ENCODE assay signal across 12 cellular contexts in genomic region chr6:79869184-79869583, GRCh38.
DNase-seq lines count a peak whose midpoint lies in the region; ATAC-seq, FAIRE-seq and TF ChIP-seq lines count a peak whose summit lies in the region.
"Had no signal": no experiment of that assay in that cellular context is flagged by ENCODE, and none has a peak within 500 bp of the region (broad histone marks: within the 10 kb centered on the region; RNA-seq: fewer than 3 reads in every experiment).

No MANE protein-coding gene starts in this region.

- ATAC-seq in A549 (no peak), T-helper 17 cell (no peak), right lobe of liver (peak; percentile 41 to 84 (median 77)), gastrocnemius medialis (no peak)
- ATAC-seq in activated T-cell treated with anti-CD3 and anti-CD28 coated beads, Interleukin-2, amount 50 U/mL, for 72 hours (replicated peaks in 1 of 2) = no peak

- H3K79me2 ChIP-seq in DOHH2 (ENCODE audit: control insufficient read depth, low read length) = no peaks in the 10 kb centered on the region

- CTCF ChIA-PET in A549 (lab: Yijun Ruan, JAX) = interaction anchor here (0.6 to 2.7 kb wide), 11 partner anchors 10 to 1785 kb away, joined by 3 to 11 read pairs (median 3); no protein-coding TSS in a partner anchor

- 72% methylated on average over 6 of the region's 6 CpGs for WGBS in A549 (ENCODE audit: missing lambda C conversion rate)
- WGBS in right lobe of liver (ENCODE audit: insufficient coverage, low coverage, low lambda C conversion rate, missing lambda C conversion rate) = 29% methylated on average over 6 of the region's 6 CpGs
- WGBS in transverse colon (ENCODE audit: low coverage in 1 of 2), 2 donors = 62 to 68% methylated on average over 2 to 6 of the region's 6 CpGs

- H3K27me3 Mint-ChIP-seq in T-helper 17 cell = peaks cover 2% of the 10 kb centered on the region
- peaks cover under 1% of the 10 kb centered on the region for H3K27me3 Mint-ChIP-seq in activated T-cell treated with anti-CD3 and anti-CD28 coated beads, Interleukin-2, amount 50 U/mL, for 72 hours (ENCODE audit: low read depth)

- intact Hi-C loops in right lobe of liver (cut with DNase I) (loop anchor here in 1 of 2 donors (10.0 kb wide), 1 partner anchor 84 kb away; no protein-coding TSS in a partner anchor), gastrocnemius medialis (cut with DNase I; ENCODE audit: low total_unique reads) (no loop called here), transverse colon (cut with DNase I; ENCODE audit: low total_unique reads) (no loop called here)

- in situ Hi-C loops in gastrocnemius medialis (cut with MboI; ENCODE audit: low sequenced_read_pairs in 4 of 4) (no loop called here), transverse colon (cut with MboI; ENCODE audit: low pct_ligation_motif_present in 1 of 4, low pct_unique_long_range_greater_than_20kb in 1 of 4, low sequenced_read_pairs in 3 of 4) (no loop called here)

- H3K27me3 ChIP-seq in DOHH2 (ENCODE audit: control insufficient read depth, low read length) (no peaks in the 10 kb centered on the region; the same call in 1 of the 2 replicates), right lobe of liver (no peaks in the 10 kb centered on the region), gastrocnemius medialis (no peaks in the 10 kb centered on the region), transverse colon (no peaks in the 10 kb centered on the region)
- H3K27me3 ChIP-seq: spleen, vagina had no signal

- H3K9me3 ChIP-seq in A549 = no peaks in the 10 kb centered on the region
- no peaks in the 10 kb centered on the region for H3K9me3 ChIP-seq in DOHH2 (ENCODE audit: control insufficient read depth, insufficient read depth, low read length)
- no peaks in the 10 kb centered on the region for H3K9me3 ChIP-seq in T-helper 17 cell (ENCODE audit: control insufficient read depth, low read length, poor library complexity, severe bottlenecking)
- no peaks in the 10 kb centered on the region for H3K9me3 ChIP-seq in right lobe of liver
- no peaks in the 10 kb centered on the region for H3K9me3 ChIP-seq in gastrocnemius medialis
- H3K9me3 ChIP-seq in transverse colon = no peaks in the 10 kb centered on the region
- H3K9me3 ChIP-seq: spleen, vagina had no signal

- H3K4me3 Mint-ChIP-seq in T-helper 17 cell = no peak overlapping the region
- no peak overlapping the region for H3K4me3 Mint-ChIP-seq in activated T-cell treated with anti-CD3 and anti-CD28 coated beads, Interleukin-2, amount 50 U/mL, for 72 hours

- DNase-seq in A549 (ENCODE audit: low read depth in 1 of 2, low spot score in 1 of 2) (no peak), T-helper 17 cell (no peak), right lobe of liver (peak in 2 of 3 donors; percentile 72 to 74), gastrocnemius medialis (no peak), HK-2 (ENCODE audit: unreplicated experiment) (no peak), transverse colon (no peak)
- no peak for DNase-seq in activated T-cell treated with anti-CD3 and anti-CD28 coated beads, Interleukin-2, amount 50 U/mL, for 72 hours

- H3K27ac Mint-ChIP-seq in T-helper 17 cell = peak overlapping the region; percentile 89
- H3K27ac Mint-ChIP-seq in activated T-cell treated with anti-CD3 and anti-CD28 coated beads, Interleukin-2, amount 50 U/mL, for 72 hours = no peak overlapping the region

- TF ChIP-seq CTCF in A549 (IDR thresholded peaks at IDR 0.05) = no peak
- no peak for TF ChIP-seq CTCF in DOHH2 (IDR thresholded peaks at IDR 0.05; ENCODE audit: low read depth, low read length, poor library complexity, severe bottlenecking)
- TF ChIP-seq CTCF in right lobe of liver (IDR thresholded peaks at IDR 0.05) = no peak
- no peak for TF ChIP-seq CTCF in gastrocnemius medialis (IDR thresholded peaks at IDR 0.05 in 4 of 5, conservative IDR thresholded peaks at IDR 0.05 in 1 of 5)
- TF ChIP-seq CTCF in transverse colon (IDR thresholded peaks at IDR 0.05) = no peak

- no peaks in the 10 kb centered on the region for H3K36me3 Mint-ChIP-seq in T-helper 17 cell (ENCODE audit: low read depth)
- no peaks in the 10 kb centered on the region for H3K36me3 Mint-ChIP-seq in activated T-cell treated with anti-CD3 and anti-CD28 coated beads, Interleukin-2, amount 50 U/mL, for 72 hours (ENCODE audit: insufficient read depth in 2 of 2)

- no peaks in the 10 kb centered on the region for H3K9me2 ChIP-seq in DOHH2 (replicated peaks; ENCODE audit: control insufficient read depth, low read length)

- H3K4me2 ChIP-seq in A549 (peak overlapping the region; percentile 84), DOHH2 (ENCODE audit: low read length) (peak overlapping the region; percentile 59; the same call in 1 of the 2 replicates)

- H3K27ac ChIP-seq in A549 (no peak overlapping the region), DOHH2 (ENCODE audit: low read depth, low read length) (no peak overlapping the region), right lobe of liver (peak overlapping the region in 2 of 3 donors; percentile 64 to 66), gastrocnemius medialis (no peak overlapping the region), transverse colon (no peak overlapping the region)
- H3K27ac ChIP-seq: vagina had no signal

- H3K4me1 ChIP-seq in A549 = 0 out of 3 replicates have a peak, but pooled peaks cover 3% of the 10 kb centered on the region
- H3K4me1 ChIP-seq in DOHH2 (ENCODE audit: control insufficient read depth, low read length) = peaks cover 8% of the 10 kb centered on the region
- H3K4me1 ChIP-seq in right lobe of liver = peaks cover 0 to 19% (median 9%) of the 10 kb centered on the region in 4 donors
- H3K4me1 ChIP-seq in gastrocnemius medialis = peaks cover 3 to 4% of the 10 kb centered on the region in 2 donors
- H3K4me1 ChIP-seq in transverse colon = peaks cover 0 to 20% (median 5%) of the 10 kb centered on the region in 4 donors

- H3K4me3 ChIP-seq in A549 = no peak overlapping the region
- no peak overlapping the region for H3K4me3 ChIP-seq in DOHH2 (ENCODE audit: low read length)
- H3K4me3 ChIP-seq in right lobe of liver = no peak overlapping the region
- no peak overlapping the region for H3K4me3 ChIP-seq in gastrocnemius medialis
- no peak overlapping the region for H3K4me3 ChIP-seq in transverse colon
- H3K4me3 ChIP-seq: vagina had no signal

- H3F3A ChIP-seq in DOHH2 (ENCODE audit: control insufficient read depth, insufficient read depth) = no peaks in the 10 kb centered on the region

- TF ChIP-seq RAD21 in A549 (conservative IDR thresholded peaks at IDR 0.05 in 1 of 2, IDR thresholded peaks at IDR 0.05 in 1 of 2) = no peak

- H3K36me3 ChIP-seq in DOHH2 (ENCODE audit: control insufficient read depth, low read length) (no peaks in the 10 kb centered on the region), right lobe of liver (no peaks in the 10 kb centered on the region), gastrocnemius medialis (no peaks in the 10 kb centered on the region), transverse colon (no peaks in the 10 kb centered on the region)
- H3K36me3 ChIP-seq: spleen, vagina had no signal

- no peaks in the 10 kb centered on the region for H4K20me1 ChIP-seq in DOHH2 (ENCODE audit: control insufficient read depth, insufficient read depth, low read depth, low read length)

- no peak for TF ChIP-seq POLR2A in A549 (IDR thresholded peaks at IDR 0.05; ENCODE audit: low read length)
- TF ChIP-seq POLR2A in right lobe of liver (IDR thresholded peaks at IDR 0.05) = no peak
- TF ChIP-seq POLR2A in gastrocnemius medialis (IDR thresholded peaks at IDR 0.05) = no peak
- no peak for TF ChIP-seq POLR2A in transverse colon (IDR thresholded peaks at IDR 0.05)

- no peak for FAIRE-seq in A549 (lab: Jason Lieb, UNC)
- FAIRE-seq: D721Med had no signal

- TF ChIP-seq EP300 in A549 (IDR thresholded peaks at IDR 0.05) = no peak
- no peak for TF ChIP-seq EP300 in transverse colon (IDR thresholded peaks at IDR 0.05; ENCODE audit: low read depth)

- H3K9me3 Mint-ChIP-seq in activated T-cell treated with anti-CD3 and anti-CD28 coated beads, Interleukin-2, amount 50 U/mL, for 72 hours = no peaks in the 10 kb centered on the region
- H3K9me3 Mint-ChIP-seq: stimulated activated naive CD8-positive, alpha-beta T cell treated with anti-CD3 and anti-CD28 coated beads, Interleukin-15, Interleukin-2, amounts not matched to agents 100 ng/mL and 50 ng/mL, for 24 hours had no signal

- H3K4me1 Mint-ChIP-seq in T-helper 17 cell = peaks cover 12% of the 10 kb centered on the region
- H3K4me1 Mint-ChIP-seq in activated T-cell treated with anti-CD3 and anti-CD28 coated beads, Interleukin-2, amount 50 U/mL, for 72 hours (ENCODE audit: low read depth) = peaks cover 17% of the 10 kb centered on the region

- POLR2A ChIA-PET in A549 (lab: Yijun Ruan, JAX) = no interaction called here

TF ChIP-seq in A549, 52 proteins besides CTCF, POLR2A, EP300 and RAD21 (continues in another document):
- TF ChIP-seq HOXB5 (CRISPR knock-in tag; IDR thresholded peaks at IDR 0.05) = no peak
- no peak for TF ChIP-seq USF2 (IDR thresholded peaks at IDR 0.05)
- no peak for TF ChIP-seq MYC (IDR thresholded peaks at IDR 0.05; ENCODE audit: borderline replicate concordance, low read length)
- no peak for TF ChIP-seq CBX2 (IDR thresholded peaks at IDR 0.05; ENCODE audit: borderline replicate concordance, low read depth)
- no peak for TF ChIP-seq KDM5A (IDR thresholded peaks at IDR 0.05)
- no peak for TF ChIP-seq ATOH8 (CRISPR knock-in tag; IDR thresholded peaks at IDR 0.05; ENCODE audit: low read depth)
- TF ChIP-seq RFX5 (IDR thresholded peaks at IDR 0.05) = no peak

Comparison
In these comparisons a context has a peak if more than half of its experiments do, and no peak if none do; other contexts are left out.
1. ATAC-seq: peak in right lobe of liver (4 of 4); none in A549 (0 of 2), T-helper 17 cell (single experiment), gastrocnemius medialis (0 of 2) and activated T-cell treated with anti-CD3 and anti-CD28 coated beads, Interleukin-2, amount 50 U/mL, for 72 hours (0 of 2).
2. DNase-seq: peak in right lobe of liver (2 of 3); none in A549 (0 of 2), T-helper 17 cell (0 of 3), gastrocnemius medialis (0 of 2), HK-2 (single experiment), activated T-cell treated with anti-CD3 and anti-CD28 coated beads, Interleukin-2, amount 50 U/mL, for 72 hours (0 of 2) and transverse colon (single experiment).
3. H3K27ac ChIP-seq: peak in right lobe of liver (2 of 3); none in A549 (0 of 2), DOHH2 (single experiment), gastrocnemius medialis (0 of 4) and transverse colon (0 of 4).